In the genomic region with DNA sequence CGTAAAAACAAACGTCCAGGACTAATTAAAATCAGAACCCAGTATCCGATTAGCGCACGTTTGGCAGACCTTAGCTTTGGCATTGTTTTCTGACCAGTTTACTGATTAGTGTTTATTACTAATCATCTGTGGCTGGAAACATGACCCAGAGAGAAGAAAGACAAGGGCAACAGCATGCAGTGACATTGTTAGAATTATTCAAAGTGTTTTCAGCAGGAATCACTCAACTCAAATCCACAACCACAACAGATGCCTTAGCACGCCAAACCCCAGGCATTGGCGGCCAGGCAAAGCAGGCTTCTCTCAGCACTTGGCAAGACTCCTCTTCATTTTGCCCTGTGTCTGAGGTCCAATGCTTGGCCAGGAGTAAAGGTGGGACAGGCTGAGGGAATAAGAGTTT, we compare ENCODE assay signal across 30 cellular contexts.
DNase-seq lines count a peak whose midpoint lies in the region; TF ChIP-seq lines count a peak whose summit lies in the region.
"Had no signal": no experiment of that assay in that cellular context is flagged by ENCODE, and none has a peak within 500 bp of the region (broad histone marks: within the 10 kb centered on the region; RNA-seq: fewer than 3 reads in every experiment).

No MANE protein-coding gene starts in this region.

- POLR2A ChIA-PET in BJ (lab: Charles Lee): no interaction called here

- H3K4me3 ChIP-seq in BJ (ENCODE audit: low read depth, low read length) (no peak overlapping the region), choroid plexus epithelial cell (ENCODE audit: low read depth, low read length) (no peak overlapping the region), tibial artery (no peak overlapping the region), coronary artery (no peak overlapping the region)
- H3K4me3 ChIP-seq: psoas muscle, stomach, uterus had no signal

- TF ChIP-seq CTCF in BJ (IDR thresholded peaks at IDR 0.05; ENCODE audit: insufficient read depth, low read depth, low read length): no peak
- TF ChIP-seq CTCF in choroid plexus epithelial cell (conservative IDR thresholded peaks at IDR 0.05; ENCODE audit: low read depth, low read length): no peak
- no peak for TF ChIP-seq CTCF in tibial artery (IDR thresholded peaks at IDR 0.05)
- no peak for TF ChIP-seq CTCF in GM13977 (IDR thresholded peaks at IDR 0.05; ENCODE audit: extremely low read depth, insufficient read depth, missing control alignments)
- no peak for TF ChIP-seq CTCF in coronary artery (IDR thresholded peaks at IDR 0.05)

- no peaks in the 10 kb centered on the region for H3K4me1 ChIP-seq in tibial artery
- H3K4me1 ChIP-seq: Caco-2, psoas muscle, stomach, uterus had no signal

- H3K27me3 ChIP-seq in BJ (ENCODE audit: control insufficient read depth, insufficient read depth, low read length) (no peaks in the 10 kb centered on the region), tibial artery (no peaks in the 10 kb centered on the region)
- H3K27me3 ChIP-seq: stomach, uterus had no signal

- no peaks in the 10 kb centered on the region for H3K9me3 ChIP-seq in tibial artery
- H3K9me3 ChIP-seq: Caco-2, psoas muscle, stomach, uterus had no signal

- no peaks in the 10 kb centered on the region for H3K36me3 ChIP-seq in BJ (ENCODE audit: control insufficient read depth, insufficient read depth, low read length)
- no peaks in the 10 kb centered on the region for H3K36me3 ChIP-seq in tibial artery
- H3K36me3 ChIP-seq: stomach, uterus had no signal

- CTCF ChIA-PET in BJ (lab: Yijun Ruan, JAX): no interaction called here

- DNase-seq in BJ (ENCODE audit: low read depth) (peak; percentile 50), LHCN-M2 (ENCODE audit: low read depth) (peak; percentile 48), choroid plexus epithelial cell (ENCODE audit: low read depth) (peak; percentile 18), myocyte (ENCODE audit: low read depth) (peak; percentile 89), tibial artery (no peak), GM13977 (ENCODE audit: low spot score) (no peak), coronary artery (ENCODE audit: low spot score) (no peak)
- DNase-seq in activated CD4-positive, alpha-beta T cell treated with anti-CD3 and anti-CD28 coated beads for 1 hour: no peak
- DNase-seq: activated CD4-positive, alpha-beta T cell treated with anti-CD3 and anti-CD28 coated beads, Interleukin-2, amount 10 ng/mL, durations not matched to agents 7 days and 5 days; activated gamma-delta T cell; activated naive CD8-positive, alpha-beta T cell treated with anti-CD3 and anti-CD28 coated beads for 36 hours; activated T-cell treated with anti-CD3 and anti-CD28 coated beads, Interleukin-2, amount 50 U/mL, for 4 hours; Caco-2; cerebellar nuclear complex; DMS53; GDM1; glutamatergic neuron; kidney; left ventricle myocardium superior; naive thymus-derived CD8-positive, alpha-beta T cell; NCI-H1092 treated with DMSO at 0.1 percent for 48 hours; NCI-H1694 treated with DMSO at 0.1 percent for 48 hours; OCI-M1; psoas muscle; stimulated activated CD4-positive, alpha-beta T cell treated with anti-CD3 and anti-CD28 coated beads, Interleukin-12 subunit alpha, Interleukin-12 subunit beta, amount 100 ng/mL, for 4 hours; stimulated activated CD4-positive, alpha-beta T cell treated with anti-CD3 and anti-CD28 coated beads, Interleukin-2, amount 100 ng/mL, for 48 hours; stomach; T-cell; uterus had no signal

- in situ Hi-C loops in GM13977 (cut with MboI; ENCODE audit: low pct_unique_long_range_greater_than_20kb, low sequenced_read_pairs, unreplicated experiment): no loop called here

- H3K27ac ChIP-seq in tibial artery (no peak overlapping the region), coronary artery (no peak overlapping the region)
- H3K27ac ChIP-seq: C4-2B, psoas muscle, stomach, uterus had no signal

- intact Hi-C loops in tibial artery (cut with DNase I; ENCODE audit: low total_unique reads): no loop called here

Comparison
In these comparisons a context has a peak if more than half of its experiments do, and no peak if none do; other contexts are left out.
1. DNase-seq: peak in BJ (single experiment), LHCN-M2 (single experiment), choroid plexus epithelial cell (single experiment) and myocyte (single experiment); none in tibial artery (0 of 2), GM13977 (single experiment), coronary artery (single experiment) and activated CD4-positive, alpha-beta T cell treated with anti-CD3 and anti-CD28 coated beads for 1 hour (single experiment).